ENCODE assay signal across 1 cellular context in the genomic region with DNA sequence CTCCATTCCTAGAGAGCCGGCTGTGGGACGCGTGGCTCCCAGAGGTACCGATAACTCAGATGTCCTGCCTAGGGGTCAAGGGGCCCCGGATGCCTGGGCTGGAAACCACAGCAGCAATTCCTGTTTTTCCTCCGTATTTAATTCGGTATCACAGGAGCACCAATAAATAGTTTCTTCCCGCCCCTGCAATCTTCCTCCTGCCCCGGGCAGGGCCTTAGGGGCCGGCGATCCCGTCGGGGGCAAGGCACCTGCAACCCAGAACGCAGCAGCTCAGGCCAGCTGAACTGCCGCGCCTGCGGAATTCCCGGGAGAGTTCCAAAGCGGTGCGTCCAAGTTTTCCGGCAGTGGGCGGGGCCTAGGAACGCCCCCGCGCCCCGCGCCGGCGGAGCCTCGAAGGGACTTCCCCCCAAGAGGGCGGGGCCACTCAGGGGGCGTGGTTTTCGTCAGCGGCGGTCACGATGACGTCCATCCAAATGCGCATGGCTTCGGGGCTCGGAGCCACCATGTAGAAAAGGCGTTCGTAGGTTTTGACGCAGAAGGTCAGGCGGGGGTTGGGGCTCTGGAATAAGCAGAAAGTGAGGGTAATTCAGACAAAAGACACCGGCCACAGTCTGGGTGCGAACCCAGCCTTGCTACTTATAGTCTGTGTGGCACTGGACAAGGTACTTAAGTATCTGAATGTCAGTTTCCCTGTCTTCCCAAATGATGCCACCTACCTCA.
TF ChIP-seq lines count a peak whose summit lies in the region.

No MANE protein-coding gene starts in this region.

TF ChIP-seq in GM12878, 131 proteins besides CTCF, POLR2A, EP300 and RAD21 (continued from another document):
- no peak for TF ChIP-seq SIN3A (IDR thresholded peaks at IDR 0.05; ENCODE audit: low read depth, low read length)
- TF ChIP-seq, protein P1, sequence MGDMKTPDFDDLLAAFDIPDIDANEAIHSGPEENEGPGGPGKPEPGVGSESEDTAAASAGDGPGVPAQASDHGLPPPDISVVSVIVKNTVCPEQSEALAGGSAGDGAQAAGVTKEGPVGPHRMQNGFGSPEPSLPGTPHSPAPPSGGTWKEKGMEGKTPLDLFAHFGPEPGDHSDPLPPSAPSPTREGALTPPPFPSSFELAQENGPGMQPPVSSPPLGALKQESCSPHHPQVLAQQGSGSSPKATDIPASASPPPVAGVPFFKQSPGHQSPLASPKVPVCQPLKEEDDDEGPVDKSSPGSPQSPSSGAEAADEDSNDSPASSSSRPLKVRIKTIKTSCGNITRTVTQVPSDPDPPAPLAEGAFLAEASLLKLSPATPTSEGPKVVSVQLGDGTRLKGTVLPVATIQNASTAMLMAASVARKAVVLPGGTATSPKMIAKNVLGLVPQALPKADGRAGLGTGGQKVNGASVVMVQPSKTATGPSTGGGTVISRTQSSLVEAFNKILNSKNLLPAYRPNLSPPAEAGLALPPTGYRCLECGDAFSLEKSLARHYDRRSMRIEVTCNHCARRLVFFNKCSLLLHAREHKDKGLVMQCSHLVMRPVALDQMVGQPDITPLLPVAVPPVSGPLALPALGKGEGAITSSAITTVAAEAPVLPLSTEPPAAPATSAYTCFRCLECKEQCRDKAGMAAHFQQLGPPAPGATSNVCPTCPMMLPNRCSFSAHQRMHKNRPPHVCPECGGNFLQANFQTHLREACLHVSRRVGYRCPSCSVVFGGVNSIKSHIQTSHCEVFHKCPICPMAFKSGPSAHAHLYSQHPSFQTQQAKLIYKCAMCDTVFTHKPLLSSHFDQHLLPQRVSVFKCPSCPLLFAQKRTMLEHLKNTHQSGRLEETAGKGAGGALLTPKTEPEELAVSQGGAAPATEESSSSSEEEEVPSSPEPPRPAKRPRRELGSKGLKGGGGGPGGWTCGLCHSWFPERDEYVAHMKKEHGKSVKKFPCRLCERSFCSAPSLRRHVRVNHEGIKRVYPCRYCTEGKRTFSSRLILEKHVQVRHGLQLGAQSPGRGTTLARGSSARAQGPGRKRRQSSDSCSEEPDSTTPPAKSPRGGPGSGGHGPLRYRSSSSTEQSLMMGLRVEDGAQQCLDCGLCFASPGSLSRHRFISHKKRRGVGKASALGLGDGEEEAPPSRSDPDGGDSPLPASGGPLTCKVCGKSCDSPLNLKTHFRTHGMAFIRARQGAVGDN (IDR thresholded peaks at IDR 0.05), result peak; percentile 65; the same call in 1 of the 2 replicates
- no peak for TF ChIP-seq CBX5 (IDR thresholded peaks at IDR 0.05; ENCODE audit: low read depth)
- no peak for TF ChIP-seq BHLHE40 (IDR thresholded peaks at IDR 0.05; ENCODE audit: borderline replicate concordance in 1 of 2, low read depth in 2 of 2, low read length in 1 of 2)
- TF ChIP-seq, protein P2, sequence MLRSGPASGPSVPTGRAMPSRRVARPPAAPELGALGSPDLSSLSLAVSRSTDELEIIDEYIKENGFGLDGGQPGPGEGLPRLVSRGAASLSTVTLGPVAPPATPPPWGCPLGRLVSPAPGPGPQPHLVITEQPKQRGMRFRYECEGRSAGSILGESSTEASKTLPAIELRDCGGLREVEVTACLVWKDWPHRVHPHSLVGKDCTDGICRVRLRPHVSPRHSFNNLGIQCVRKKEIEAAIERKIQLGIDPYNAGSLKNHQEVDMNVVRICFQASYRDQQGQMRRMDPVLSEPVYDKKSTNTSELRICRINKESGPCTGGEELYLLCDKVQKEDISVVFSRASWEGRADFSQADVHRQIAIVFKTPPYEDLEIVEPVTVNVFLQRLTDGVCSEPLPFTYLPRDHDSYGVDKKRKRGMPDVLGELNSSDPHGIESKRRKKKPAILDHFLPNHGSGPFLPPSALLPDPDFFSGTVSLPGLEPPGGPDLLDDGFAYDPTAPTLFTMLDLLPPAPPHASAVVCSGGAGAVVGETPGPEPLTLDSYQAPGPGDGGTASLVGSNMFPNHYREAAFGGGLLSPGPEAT (IDR thresholded peaks at IDR 0.05; ENCODE audit: low read depth), result no peak
- TF ChIP-seq MYC (IDR thresholded peaks at IDR 0.05; ENCODE audit: insufficient read depth, insufficient read length, insufficient replicate concordance, low read length, severe bottlenecking), result no peak
- TF ChIP-seq JUND (IDR thresholded peaks at IDR 0.05; ENCODE audit: low read depth, low read length), result no peak
- no peak for TF ChIP-seq WRNIP1 (IDR thresholded peaks at IDR 0.05; ENCODE audit: borderline replicate concordance, low read depth, low read length)
- TF ChIP-seq, protein P3, sequence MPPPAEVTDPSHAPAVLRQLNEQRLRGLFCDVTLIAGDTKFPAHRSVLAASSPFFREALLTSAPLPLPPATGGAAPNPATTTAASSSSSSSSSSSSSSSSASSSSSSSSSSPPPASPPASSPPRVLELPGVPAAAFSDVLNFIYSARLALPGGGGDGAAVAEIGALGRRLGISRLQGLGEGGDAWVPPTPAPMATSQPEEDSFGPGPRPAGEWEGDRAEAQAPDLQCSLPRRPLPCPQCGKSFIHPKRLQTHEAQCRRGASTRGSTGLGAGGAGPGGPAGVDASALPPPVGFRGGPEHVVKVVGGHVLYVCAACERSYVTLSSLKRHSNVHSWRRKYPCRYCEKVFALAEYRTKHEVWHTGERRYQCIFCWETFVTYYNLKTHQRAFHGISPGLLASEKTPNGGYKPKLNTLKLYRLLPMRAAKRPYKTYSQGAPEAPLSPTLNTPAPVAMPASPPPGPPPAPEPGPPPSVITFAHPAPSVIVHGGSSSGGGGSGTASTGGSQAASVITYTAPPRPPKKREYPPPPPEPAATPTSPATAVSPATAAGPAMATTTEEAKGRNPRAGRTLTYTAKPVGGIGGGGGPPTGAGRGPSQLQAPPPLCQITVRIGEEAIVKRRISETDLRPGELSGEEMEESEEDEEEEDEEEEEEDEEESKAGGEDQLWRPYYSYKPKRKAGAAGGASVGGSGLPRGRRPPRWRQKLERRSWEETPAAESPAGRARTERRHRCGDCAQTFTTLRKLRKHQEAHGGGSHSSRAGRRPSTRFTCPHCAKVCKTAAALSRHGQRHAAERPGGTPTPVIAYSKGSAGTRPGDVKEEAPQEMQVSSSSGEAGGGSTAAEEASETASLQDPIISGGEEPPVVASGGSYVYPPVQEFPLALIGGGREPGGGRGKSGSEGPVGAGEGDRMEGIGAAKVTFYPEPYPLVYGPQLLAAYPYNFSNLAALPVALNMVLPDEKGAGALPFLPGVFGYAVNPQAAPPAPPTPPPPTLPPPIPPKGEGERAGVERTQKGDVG (CRISPR knock-in tag; IDR thresholded peaks at IDR 0.05), result no peak
- no peak for TF ChIP-seq ZNF207 (IDR thresholded peaks at IDR 0.05; ENCODE audit: borderline replicate concordance)
- TF ChIP-seq ASH2L (IDR thresholded peaks at IDR 0.05; ENCODE audit: borderline replicate concordance, low read depth), result no peak
- TF ChIP-seq PAX8 (IDR thresholded peaks at IDR 0.05), result no peak
- TF ChIP-seq MTA3 (IDR thresholded peaks at IDR 0.05; ENCODE audit: borderline replicate concordance, low read length), result no peak
- no peak for TF ChIP-seq SKIL (IDR thresholded peaks at IDR 0.05; ENCODE audit: low read depth, poor library complexity, severe bottlenecking)
- no peak for TF ChIP-seq NFYA (IDR thresholded peaks at IDR 0.05; ENCODE audit: borderline replicate concordance, low read depth, low read length)
- peak; percentile 43 for TF ChIP-seq RUNX3 (IDR thresholded peaks at IDR 0.05; ENCODE audit: low read length)
- peak; percentile 56; the same call in 1 of the 2 replicates for TF ChIP-seq SPI1 (IDR thresholded peaks at IDR 0.05; ENCODE audit: borderline replicate concordance, insufficient read depth, low read depth, low read length)
- TF ChIP-seq TCF7 (IDR thresholded peaks at IDR 0.05; ENCODE audit: borderline replicate concordance), result no peak
- TF ChIP-seq ZNF384 (IDR thresholded peaks at IDR 0.05; ENCODE audit: borderline replicate concordance, low read depth, low read length), result no peak
- peak; percentile 58 for TF ChIP-seq DPF2 (IDR thresholded peaks at IDR 0.05)
- TF ChIP-seq SMC3 (IDR thresholded peaks at IDR 0.05; ENCODE audit: borderline replicate concordance, low read length), result no peak
- no peak for TF ChIP-seq ELK1 (IDR thresholded peaks at IDR 0.05; ENCODE audit: low read depth, low read length)
- TF ChIP-seq SP1 (IDR thresholded peaks at IDR 0.05; ENCODE audit: low read depth, low read length), result peak; percentile 71
